In the genomic region with DNA sequence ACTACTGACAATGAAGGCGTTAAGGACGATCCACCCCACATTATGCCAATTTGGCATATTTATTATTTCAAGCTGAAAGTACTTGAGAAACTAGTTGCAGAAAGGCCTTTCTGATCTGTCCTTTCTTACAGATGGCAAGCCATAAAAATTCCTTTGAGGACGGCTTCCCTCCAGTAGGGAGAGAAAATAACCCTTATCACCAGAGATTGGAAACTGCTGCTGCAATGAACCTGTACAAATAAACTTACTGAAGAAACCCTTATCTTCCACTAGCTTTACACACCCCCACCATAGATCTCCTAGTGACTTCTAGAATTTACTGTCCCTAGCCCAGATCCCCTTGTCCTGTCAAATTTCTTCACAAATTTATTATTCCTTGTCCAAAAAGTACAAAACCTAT, we compare ENCODE assay signal across 2 cellular contexts.
TF ChIP-seq lines count a peak whose summit lies in the region.

No MANE protein-coding gene starts in this region.

TF ChIP-seq in HepG2, 621 proteins besides CTCF, POLR2A, EP300 and RAD21:
- TF ChIP-seq KMT2A (CRISPR knock-in tag; IDR thresholded peaks at IDR 0.05) (no peak), ZBTB3 (CRISPR knock-in tag; IDR thresholded peaks at IDR 0.05; ENCODE audit: borderline replicate concordance, low read depth) (no peak), HNRNPUL1 (IDR thresholded peaks at IDR 0.05; ENCODE audit: low read depth, low read length) (no peak), ZNF782 (CRISPR knock-in tag; IDR thresholded peaks at IDR 0.05; ENCODE audit: borderline replicate concordance) (no peak), ZNF530 (CRISPR knock-in tag; IDR thresholded peaks at IDR 0.05; ENCODE audit: low read depth) (no peak), ARNTL (CRISPR knock-in tag; IDR thresholded peaks at IDR 0.05) (no peak), MAFK (conservative IDR thresholded peaks at IDR 0.05 in 1 of 2, IDR thresholded peaks at IDR 0.05 in 1 of 2; ENCODE audit: low read length in 2 of 2) (peak; percentile 24 to 43; a peak in 1 of 4 replicates), ZNF205 (CRISPR knock-in tag; IDR thresholded peaks at IDR 0.05) (no peak), MAFF (IDR thresholded peaks at IDR 0.05; ENCODE audit: low read depth, low read length) (peak; percentile 12; the same call in 1 of the 2 replicates), ZNF577 (CRISPR knock-in tag; IDR thresholded peaks at IDR 0.05; ENCODE audit: borderline replicate concordance, low read depth) (no peak), ZNF44 (CRISPR knock-in tag; IDR thresholded peaks at IDR 0.05) (no peak), MXI1 (IDR thresholded peaks at IDR 0.05; ENCODE audit: borderline replicate concordance, low read depth, low read length) (no peak), HOXA7 (CRISPR knock-in tag; IDR thresholded peaks at IDR 0.05) (no peak)
- TF ChIP-seq, protein P1, sequence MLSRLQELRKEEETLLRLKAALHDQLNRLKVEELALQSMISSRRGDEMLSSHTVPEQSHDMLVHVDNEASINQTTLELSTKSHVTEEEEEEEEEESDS (CRISPR knock-in tag; IDR thresholded peaks at IDR 0.05; ENCODE audit: borderline replicate concordance): no peak
- TF ChIP-seq, protein P2, sequence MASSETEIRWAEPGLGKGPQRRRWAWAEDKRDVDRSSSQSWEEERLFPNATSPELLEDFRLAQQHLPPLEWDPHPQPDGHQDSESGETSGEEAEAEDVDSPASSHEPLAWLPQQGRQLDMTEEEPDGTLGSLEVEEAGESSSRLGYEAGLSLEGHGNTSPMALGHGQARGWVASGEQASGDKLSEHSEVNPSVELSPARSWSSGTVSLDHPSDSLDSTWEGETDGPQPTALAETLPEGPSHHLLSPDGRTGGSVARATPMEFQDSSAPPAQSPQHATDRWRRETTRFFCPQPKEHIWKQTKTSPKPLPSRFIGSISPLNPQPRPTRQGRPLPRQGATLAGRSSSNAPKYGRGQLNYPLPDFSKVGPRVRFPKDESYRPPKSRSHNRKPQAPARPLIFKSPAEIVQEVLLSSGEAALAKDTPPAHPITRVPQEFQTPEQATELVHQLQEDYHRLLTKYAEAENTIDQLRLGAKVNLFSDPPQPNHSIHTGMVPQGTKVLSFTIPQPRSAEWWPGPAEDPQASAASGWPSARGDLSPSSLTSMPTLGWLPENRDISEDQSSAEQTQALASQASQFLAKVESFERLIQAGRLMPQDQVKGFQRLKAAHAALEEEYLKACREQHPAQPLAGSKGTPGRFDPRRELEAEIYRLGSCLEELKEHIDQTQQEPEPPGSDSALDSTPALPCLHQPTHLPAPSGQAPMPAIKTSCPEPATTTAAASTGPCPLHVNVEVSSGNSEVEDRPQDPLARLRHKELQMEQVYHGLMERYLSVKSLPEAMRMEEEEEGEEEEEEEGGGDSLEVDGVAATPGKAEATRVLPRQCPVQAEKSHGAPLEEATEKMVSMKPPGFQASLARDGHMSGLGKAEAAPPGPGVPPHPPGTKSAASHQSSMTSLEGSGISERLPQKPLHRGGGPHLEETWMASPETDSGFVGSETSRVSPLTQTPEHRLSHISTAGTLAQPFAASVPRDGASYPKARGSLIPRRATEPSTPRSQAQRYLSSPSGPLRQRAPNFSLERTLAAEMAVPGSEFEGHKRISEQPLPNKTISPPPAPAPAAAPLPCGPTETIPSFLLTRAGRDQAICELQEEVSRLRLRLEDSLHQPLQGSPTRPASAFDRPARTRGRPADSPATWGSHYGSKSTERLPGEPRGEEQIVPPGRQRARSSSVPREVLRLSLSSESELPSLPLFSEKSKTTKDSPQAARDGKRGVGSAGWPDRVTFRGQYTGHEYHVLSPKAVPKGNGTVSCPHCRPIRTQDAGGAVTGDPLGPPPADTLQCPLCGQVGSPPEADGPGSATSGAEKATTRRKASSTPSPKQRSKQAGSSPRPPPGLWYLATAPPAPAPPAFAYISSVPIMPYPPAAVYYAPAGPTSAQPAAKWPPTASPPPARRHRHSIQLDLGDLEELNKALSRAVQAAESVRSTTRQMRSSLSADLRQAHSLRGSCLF (CRISPR knock-in tag; IDR thresholded peaks at IDR 0.05; ENCODE audit: borderline replicate concordance): no peak

TF ChIP-seq in H1, 55 proteins besides CTCF, POLR2A, EP300 and RAD21:
- TF ChIP-seq TBP (IDR thresholded peaks at IDR 0.05; ENCODE audit: low read depth, low read length): no peak
- no peak for TF ChIP-seq YY1 (IDR thresholded peaks at IDR 0.05; ENCODE audit: low read depth, low read length)
- TF ChIP-seq TEAD4 (IDR thresholded peaks at IDR 0.05; ENCODE audit: low read depth, low read length): no peak
- no peak for TF ChIP-seq HDAC2 (IDR thresholded peaks at IDR 0.05; ENCODE audit: borderline replicate concordance in 1 of 2, low read depth in 2 of 2, low read length in 2 of 2)
- no peak for TF ChIP-seq SP4 (IDR thresholded peaks at IDR 0.05; ENCODE audit: low read length)
- TF ChIP-seq, protein P3, sequence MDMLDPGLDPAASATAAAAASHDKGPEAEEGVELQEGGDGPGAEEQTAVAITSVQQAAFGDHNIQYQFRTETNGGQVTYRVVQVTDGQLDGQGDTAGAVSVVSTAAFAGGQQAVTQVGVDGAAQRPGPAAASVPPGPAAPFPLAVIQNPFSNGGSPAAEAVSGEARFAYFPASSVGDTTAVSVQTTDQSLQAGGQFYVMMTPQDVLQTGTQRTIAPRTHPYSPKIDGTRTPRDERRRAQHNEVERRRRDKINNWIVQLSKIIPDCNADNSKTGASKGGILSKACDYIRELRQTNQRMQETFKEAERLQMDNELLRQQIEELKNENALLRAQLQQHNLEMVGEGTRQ (IDR thresholded peaks at IDR 0.05; ENCODE audit: low read length): no peak
- TF ChIP-seq SUZ12 (IDR thresholded peaks at IDR 0.05; ENCODE audit: low read length): no peak
- TF ChIP-seq SP2 (IDR thresholded peaks at IDR 0.05; ENCODE audit: low read length): no peak
- no peak for TF ChIP-seq MAFK (IDR thresholded peaks at IDR 0.05; ENCODE audit: low read depth, low read length)
- no peak for TF ChIP-seq SIRT6 (IDR thresholded peaks at IDR 0.05; ENCODE audit: low read length)
- TF ChIP-seq ASH2L (IDR thresholded peaks at IDR 0.05; ENCODE audit: low read length): no peak
